Comparison of ENCODE assay signal across 1 cellular context in genomic region chr3:50276762-50277101, GRCh38.
TF ChIP-seq lines count a peak whose summit lies in the region.

No MANE protein-coding gene starts in this region.

TF ChIP-seq in GM23338, 12 proteins besides CTCF, POLR2A, EP300 and RAD21 (continued from another document):
- TF ChIP-seq, protein P1, sequence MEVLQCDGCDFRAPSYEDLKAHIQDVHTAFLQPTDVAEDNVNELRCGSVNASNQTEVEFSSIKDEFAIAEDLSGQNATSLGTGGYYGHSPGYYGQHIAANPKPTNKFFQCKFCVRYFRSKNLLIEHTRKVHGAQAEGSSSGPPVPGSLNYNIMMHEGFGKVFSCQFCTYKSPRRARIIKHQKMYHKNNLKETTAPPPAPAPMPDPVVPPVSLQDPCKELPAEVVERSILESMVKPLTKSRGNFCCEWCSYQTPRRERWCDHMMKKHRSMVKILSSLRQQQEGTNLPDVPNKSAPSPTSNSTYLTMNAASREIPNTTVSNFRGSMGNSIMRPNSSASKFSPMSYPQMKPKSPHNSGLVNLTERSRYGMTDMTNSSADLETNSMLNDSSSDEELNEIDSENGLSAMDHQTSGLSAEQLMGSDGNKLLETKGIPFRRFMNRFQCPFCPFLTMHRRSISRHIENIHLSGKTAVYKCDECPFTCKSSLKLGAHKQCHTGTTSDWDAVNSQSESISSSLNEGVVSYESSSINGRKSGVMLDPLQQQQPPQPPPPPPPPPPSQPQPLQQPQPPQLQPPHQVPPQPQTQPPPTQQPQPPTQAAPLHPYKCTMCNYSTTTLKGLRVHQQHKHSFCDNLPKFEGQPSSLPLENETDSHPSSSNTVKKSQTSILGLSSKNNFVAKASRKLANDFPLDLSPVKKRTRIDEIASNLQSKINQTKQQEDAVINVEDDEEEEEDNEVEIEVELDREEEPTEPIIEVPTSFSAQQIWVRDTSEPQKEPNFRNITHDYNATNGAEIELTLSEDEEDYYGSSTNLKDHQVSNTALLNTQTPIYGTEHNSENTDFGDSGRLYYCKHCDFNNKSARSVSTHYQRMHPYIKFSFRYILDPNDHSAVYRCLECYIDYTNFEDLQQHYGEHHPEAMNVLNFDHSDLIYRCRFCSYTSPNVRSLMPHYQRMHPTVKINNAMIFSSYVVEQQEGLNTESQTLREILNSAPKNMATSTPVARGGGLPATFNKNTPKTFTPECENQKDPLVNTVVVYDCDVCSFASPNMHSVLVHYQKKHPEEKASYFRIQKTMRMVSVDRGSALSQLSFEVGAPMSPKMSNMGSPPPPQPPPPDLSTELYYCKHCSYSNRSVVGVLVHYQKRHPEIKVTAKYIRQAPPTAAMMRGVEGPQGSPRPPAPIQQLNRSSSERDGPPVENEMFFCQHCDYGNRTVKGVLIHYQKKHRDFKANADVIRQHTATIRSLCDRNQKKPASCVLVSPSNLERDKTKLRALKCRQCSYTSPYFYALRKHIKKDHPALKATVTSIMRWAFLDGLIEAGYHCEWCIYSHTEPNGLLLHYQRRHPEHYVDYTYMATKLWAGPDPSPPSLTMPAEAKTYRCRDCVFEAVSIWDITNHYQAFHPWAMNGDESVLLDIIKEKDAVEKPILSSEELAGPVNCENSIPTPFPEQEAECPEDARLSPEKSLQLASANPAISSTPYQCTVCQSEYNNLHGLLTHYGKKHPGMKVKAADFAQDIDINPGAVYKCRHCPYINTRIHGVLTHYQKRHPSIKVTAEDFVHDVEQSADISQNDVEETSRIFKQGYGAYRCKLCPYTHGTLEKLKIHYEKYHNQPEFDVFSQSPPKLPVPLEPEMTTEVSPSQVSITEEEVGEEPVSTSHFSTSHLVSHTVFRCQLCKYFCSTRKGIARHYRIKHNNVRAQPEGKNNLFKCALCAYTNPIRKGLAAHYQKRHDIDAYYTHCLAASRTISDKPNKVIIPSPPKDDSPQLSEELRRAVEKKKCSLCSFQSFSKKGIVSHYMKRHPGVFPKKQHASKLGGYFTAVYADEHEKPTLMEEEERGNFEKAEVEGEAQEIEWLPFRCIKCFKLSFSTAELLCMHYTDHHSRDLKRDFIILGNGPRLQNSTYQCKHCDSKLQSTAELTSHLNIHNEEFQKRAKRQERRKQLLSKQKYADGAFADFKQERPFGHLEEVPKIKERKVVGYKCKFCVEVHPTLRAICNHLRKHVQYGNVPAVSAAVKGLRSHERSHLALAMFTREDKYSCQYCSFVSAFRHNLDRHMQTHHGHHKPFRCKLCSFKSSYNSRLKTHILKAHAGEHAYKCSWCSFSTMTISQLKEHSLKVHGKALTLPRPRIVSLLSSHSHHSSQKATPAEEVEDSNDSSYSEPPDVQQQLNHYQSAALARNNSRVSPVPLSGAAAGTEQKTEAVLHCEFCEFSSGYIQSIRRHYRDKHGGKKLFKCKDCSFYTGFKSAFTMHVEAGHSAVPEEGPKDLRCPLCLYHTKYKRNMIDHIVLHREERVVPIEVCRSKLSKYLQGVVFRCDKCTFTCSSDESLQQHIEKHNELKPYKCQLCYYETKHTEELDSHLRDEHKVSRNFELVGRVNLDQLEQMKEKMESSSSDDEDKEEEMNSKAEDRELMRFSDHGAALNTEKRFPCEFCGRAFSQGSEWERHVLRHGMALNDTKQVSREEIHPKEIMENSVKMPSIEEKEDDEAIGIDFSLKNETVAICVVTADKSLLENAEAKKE (CRISPR knock-in tag; IDR thresholded peaks at IDR 0.05), result no peak
- no peak for TF ChIP-seq EZH2phosphoT487 (IDR thresholded peaks at IDR 0.05; ENCODE audit: unreplicated experiment)
- no peak for TF ChIP-seq ZNF331 (CRISPR knock-in tag; IDR thresholded peaks at IDR 0.05; ENCODE audit: low read depth)
- TF ChIP-seq EZH2 (IDR thresholded peaks at IDR 0.05; ENCODE audit: low read depth, unreplicated experiment), result no peak
- TF ChIP-seq ZNF114 (CRISPR knock-in tag; IDR thresholded peaks at IDR 0.05), result no peak
- TF ChIP-seq STAT1 (IDR thresholded peaks at IDR 0.05; ENCODE audit: unreplicated experiment), result no peak
- no peak for TF ChIP-seq NANOG (IDR thresholded peaks at IDR 0.05; ENCODE audit: borderline replicate concordance)
- no peak for TF ChIP-seq REST (IDR thresholded peaks at IDR 0.05; ENCODE audit: unreplicated experiment)
